In the genomic region with DNA sequence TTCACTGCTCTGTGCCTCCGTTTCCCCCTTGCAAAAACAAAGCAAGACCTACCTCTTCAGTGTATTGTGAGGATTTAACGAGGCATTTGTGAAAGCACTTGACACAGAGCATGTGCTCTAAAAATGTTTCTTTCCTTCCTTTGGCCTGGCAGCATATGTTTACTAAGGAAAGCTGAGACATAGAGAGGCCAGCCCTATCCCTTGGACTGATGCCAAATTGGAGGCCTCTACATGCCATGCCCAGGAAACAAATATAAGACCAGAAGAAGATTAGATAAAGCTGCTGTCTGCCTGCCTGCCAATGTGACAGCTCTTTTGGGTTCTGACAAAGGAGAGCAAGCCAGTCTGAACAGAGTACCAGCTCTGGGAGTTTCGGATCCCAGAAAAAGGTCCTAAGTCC, we compare ENCODE assay signal across 17 cellular contexts. TPM values are rescaled to one million over a fixed set of nuclear protein-coding genes. Genes with fewer than 3 reads are reported as not detected.
DNase-seq lines count a peak whose midpoint lies in the region; ATAC-seq, FAIRE-seq and TF ChIP-seq lines count a peak whose summit lies in the region.
"Had no signal": no experiment of that assay in that cellular context is flagged by ENCODE, and none has a peak within 500 bp of the region (broad histone marks: within the 10 kb centered on the region; RNA-seq: fewer than 3 reads in every experiment).

No MANE protein-coding gene starts in this region.

- no peaks in the 10 kb centered on the region for H3K9me2 ChIP-seq in GM23248 (ENCODE audit: insufficient read depth)

- no peak for FAIRE-seq in RCC 7860 (lab: Jason Lieb, UNC)

- H3K36me3 ChIP-seq in GM23248 (ENCODE audit: low read depth), result no peaks in the 10 kb centered on the region
- H3K36me3 ChIP-seq in cardiac muscle cell, result no peaks in the 10 kb centered on the region
- H3K36me3 ChIP-seq: BLaER1 treated with 17β-estradiol and CSF1 and Interleukin-3, amounts not matched to agents 10 nM and 100 nM; tibial artery had no signal

- in situ Hi-C loops in GM23248 (cut with MboI), result loop anchor here (25.0 kb wide), 1 partner anchor 551 kb away; no protein-coding TSS in a partner anchor

- no peak overlapping the region for H3K27ac Mint-ChIP-seq in stimulated activated naive B cell treated with anti-CD40 and anti-IgM and Interleukin-4, amounts not matched to agents 10 μg/mL and 1 μg/mL and 100 μg/mL, for 72 hours
- H3K27ac Mint-ChIP-seq: progenitor cell of endocrine pancreas had no signal

- 11 to 18% methylated on average over 3 of the region's 3 CpGs for WGBS in GM23248 (ENCODE audit: low coverage in 1 of 2, low lambda C conversion rate in 2 of 2, missing lambda C conversion rate in 2 of 2), 2 experiments

- no peaks in the 10 kb centered on the region for H3K79me2 ChIP-seq in GM23248 (ENCODE audit: insufficient read depth)

- DNase-seq in AG04450 (ENCODE audit: low read depth, low spot score), result no peak
- DNase-seq in GM23248, result peak; percentile 50
- DNase-seq in cardiac muscle cell (ENCODE audit: low read depth in 1 of 2, low spot score in 1 of 2), result peak; percentile 39 to 58
- no peak for DNase-seq in RCC 7860 (ENCODE audit: low spot score)
- DNase-seq in stimulated activated naive B cell treated with anti-CD40 and anti-IgM and Interleukin-4, amounts not matched to agents 10 μg/mL and 1 μg/mL and 100 μg/mL, for 72 hours, result no peak
- DNase-seq: activated T-cell treated with anti-CD3 and anti-CD28 coated beads, Interleukin-2, amount 50 U/mL, for 4 hours; central memory CD4-positive, alpha-beta T cell; NCI-H1694 treated with DMSO at 0.1 percent for 48 hours; tibial artery had no signal

- no peaks in the 10 kb centered on the region for H3K36me3 Mint-ChIP-seq in stimulated activated naive B cell treated with anti-CD40 and anti-IgM and Interleukin-4, amounts not matched to agents 10 μg/mL and 1 μg/mL and 100 μg/mL, for 72 hours

- H4K20me1 ChIP-seq in GM23248 (ENCODE audit: insufficient read depth), result no peaks in the 10 kb centered on the region
- H4K20me1 ChIP-seq: BLaER1 treated with 17β-estradiol and CSF1 and Interleukin-3, amounts not matched to agents 10 nM and 100 nM had no signal

- H3K4me3 Mint-ChIP-seq in stimulated activated naive B cell treated with anti-CD40 and anti-IgM and Interleukin-4, amounts not matched to agents 10 μg/mL and 1 μg/mL and 100 μg/mL, for 72 hours, result no peak overlapping the region
- H3K4me3 Mint-ChIP-seq: activated T-cell treated with anti-CD3 and anti-CD28 coated beads, Interleukin-2, amount 50 U/mL, for 4 hours had no signal

- H3K9me3 ChIP-seq in AG04450 (ENCODE audit: control insufficient read depth, insufficient read depth, low read length) (no peaks in the 10 kb centered on the region), GM23248 (ENCODE audit: low read depth) (no peaks in the 10 kb centered on the region), cardiac muscle cell (ENCODE audit: low read depth) (no peaks in the 10 kb centered on the region)
- H3K9me3 ChIP-seq: BLaER1 treated with 17β-estradiol and CSF1 and Interleukin-3, amounts not matched to agents 10 nM and 100 nM; tibial artery had no signal

- TF ChIP-seq CTCF in AG04450 (IDR thresholded peaks at IDR 0.05; ENCODE audit: low read depth, low read length) (no peak), cardiac muscle cell (IDR thresholded peaks at IDR 0.05; ENCODE audit: low read depth, low read length) (no peak)

- CTCF ChIA-PET in AG04450 (lab: Charles Lee), result interaction anchor here (1.0 to 3.8 kb wide), 4 partner anchors 9 to 57 kb away, joined by 3 to 14 read pairs (median 10); partner anchors contain the start of gene IGBP1

- H3K9ac ChIP-seq in GM23248, result 0 out of 2 replicates have a peak overlapping the region, but pooled peaks have one; percentile 36
- H3K9ac ChIP-seq: BLaER1 treated with 17β-estradiol and CSF1 and Interleukin-3, amounts not matched to agents 10 nM and 100 nM had no signal

- peaks cover 7% of the 10 kb centered on the region; the same call in 1 of the 2 replicates for H3F3A ChIP-seq in GM23248 (ENCODE audit: insufficient read depth)

- H3K27ac ChIP-seq in AG04450 (ENCODE audit: low read depth, low read length), result peak overlapping the region; percentile 47
- H3K27ac ChIP-seq in GM23248, result peak overlapping the region; percentile 71
- no peak overlapping the region for H3K27ac ChIP-seq in cardiac muscle cell
- H3K27ac ChIP-seq: BLaER1 treated with 17β-estradiol and CSF1 and Interleukin-3, amounts not matched to agents 10 nM and 100 nM; RWPE1; tibial artery had no signal

- H3K4me3 ChIP-seq in AG04450 (ENCODE audit: low read depth, low read length), result no peak overlapping the region
- H3K4me3 ChIP-seq in GM23248, result no peak overlapping the region
- H3K4me3 ChIP-seq in cardiac muscle cell, result no peak overlapping the region
- H3K4me3 ChIP-seq: BLaER1 treated with 17β-estradiol and CSF1 and Interleukin-3, amounts not matched to agents 10 nM and 100 nM; lung; tibial artery had no signal

- POLR2A ChIA-PET in AG04450 (lab: Yijun Ruan, JAX), result interaction anchor here (1.4 kb wide), 1 partner anchor 46 kb away, joined by 3 read pairs; no protein-coding TSS in a partner anchor

- peaks cover 0 to 15% of the 10 kb centered on the region in 2 donors for H3K27me3 Mint-ChIP-seq in stimulated activated naive B cell treated with anti-CD40 and anti-IgM and Interleukin-4, amounts not matched to agents 10 μg/mL and 1 μg/mL and 100 μg/mL, for 72 hours

- no peaks in the 10 kb centered on the region for H3K9me3 Mint-ChIP-seq in stimulated activated naive B cell treated with anti-CD40 and anti-IgM and Interleukin-4, amounts not matched to agents 10 μg/mL and 1 μg/mL and 100 μg/mL, for 72 hours
- H3K9me3 Mint-ChIP-seq: activated T-cell treated with anti-CD3 and anti-CD28 coated beads, Interleukin-2, amount 50 U/mL, for 4 hours had no signal

- ATAC-seq in SK-N-SH treated with all-trans-retinoic acid at 6 μM for 48 hours (peak; percentile 58), GM21528 (IDR thresholded peaks at IDR 0.05; ENCODE audit: low FRiP score, unreplicated experiment) (no peak), GM19035 (IDR thresholded peaks at IDR 0.05; ENCODE audit: unreplicated experiment) (no peak)
- ATAC-seq in stimulated activated naive B cell treated with anti-CD40 and anti-IgM and Interleukin-4, amounts not matched to agents 10 μg/mL and 1 μg/mL and 100 μg/mL, for 72 hours (replicated peaks), result no peak
- ATAC-seq: activated T-cell treated with anti-CD3 and anti-CD28 coated beads, Interleukin-2, amount 50 U/mL, for 4 hours had no signal

- H2AFZ ChIP-seq in GM23248, result peak overlapping the region; percentile 82

- H3K4me2 ChIP-seq in GM23248 (ENCODE audit: unreplicated experiment), result no peak overlapping the region
- H3K4me2 ChIP-seq: BLaER1 treated with 17β-estradiol and CSF1 and Interleukin-3, amounts not matched to agents 10 nM and 100 nM had no signal

- peaks cover 22% of the 10 kb centered on the region for H3K4me1 ChIP-seq in GM23248 (ENCODE audit: insufficient read depth)
- no peaks in the 10 kb centered on the region for H3K4me1 ChIP-seq in cardiac muscle cell (ENCODE audit: low read depth)
- H3K4me1 ChIP-seq: tibial artery had no signal

- H3K27me3 ChIP-seq in AG04450 (ENCODE audit: control insufficient read depth, insufficient read depth, low read length), result no peaks in the 10 kb centered on the region
- no peaks in the 10 kb centered on the region for H3K27me3 ChIP-seq in GM23248 (replicated peaks; ENCODE audit: insufficient read depth)
- no peaks in the 10 kb centered on the region for H3K27me3 ChIP-seq in cardiac muscle cell
- H3K27me3 ChIP-seq: tibial artery had no signal

- H3K4me1 Mint-ChIP-seq in stimulated activated naive B cell treated with anti-CD40 and anti-IgM and Interleukin-4, amounts not matched to agents 10 μg/mL and 1 μg/mL and 100 μg/mL, for 72 hours, result no peaks in the 10 kb centered on the region

TF ChIP-seq in SK-N-SH treated with all-trans-retinoic acid at 6 μM for 48 hours, 23 proteins besides CTCF, POLR2A, EP300 and RAD21 (continues in another document):
- no peak for TF ChIP-seq ZFP30 (CRISPR knock-in tag; IDR thresholded peaks at IDR 0.05)
- no peak for TF ChIP-seq ISL1 (CRISPR knock-in tag; IDR thresholded peaks at IDR 0.05)
- TF ChIP-seq RARB (CRISPR knock-in tag; IDR thresholded peaks at IDR 0.05), result no peak
- TF ChIP-seq CSDC2 (CRISPR knock-in tag; IDR thresholded peaks at IDR 0.05), result no peak
- TF ChIP-seq PATZ1 (CRISPR knock-in tag; IDR thresholded peaks at IDR 0.05; ENCODE audit: borderline replicate concordance), result no peak

RNA-seq across cellular contexts. Expression of gene OTUD6A, which starts 25.6 kb away (rescaled TPM):
- polyA plus RNA-seq in AG04450 (2011; rRNA removed), result not detected in 2 replicates
- polyA minus RNA-seq in AG04450 (2011; rRNA and poly(A)+ RNA removed), result not detected in 2 replicates
- not detected in 2 replicates for total RNA-seq in GM23248 (2014; rRNA removed; shearing (Covaris generic))
- not detected in 2 replicates for polyA plus RNA-seq in GM23248 (2016; fragmentation: Nextera tagmentation; extraction: Ambion mirVana)
- total RNA-seq in cardiac muscle cell, result not detected in 2 replicates
- polyA plus RNA-seq in cardiac muscle cell, result not detected in 2 replicates
- total RNA-seq: activated T-cell treated with anti-CD3 and anti-CD28 coated beads, Interleukin-2, amount 50 U/mL, for 4 hours; glomerular endothelial cell; lung; progenitor cell of endocrine pancreas had no signal
- polyA plus RNA-seq: lung had no signal

RNA-seq across cellular contexts. Expression of gene AWAT2, which starts 38.1 kb away (rescaled TPM):
- polyA plus RNA-seq in AG04450 (2011; rRNA removed) (not detected in 2 replicates), GM23248 (2016; fragmentation: Nextera tagmentation; extraction: Ambion mirVana) (not detected in 2 replicates), cardiac muscle cell (not detected in 2 replicates)
- polyA minus RNA-seq in AG04450 (2011; rRNA and poly(A)+ RNA removed), result not detected in 2 replicates
- total RNA-seq in GM23248 (2014; rRNA removed; shearing (Covaris generic)), result not detected in 2 replicates
- total RNA-seq in cardiac muscle cell, result not detected in 2 replicates
- total RNA-seq: activated T-cell treated with anti-CD3 and anti-CD28 coated beads, Interleukin-2, amount 50 U/mL, for 4 hours; glomerular endothelial cell; lung; progenitor cell of endocrine pancreas had no signal

RNA-seq across cellular contexts. Expression of gene IGBP1, which starts 45.4 kb away (rescaled TPM):
- polyA plus RNA-seq in AG04450 (2011; rRNA removed), result 96.1 and 118 TPM in 2 replicates
- 46.3 and 50.9 TPM in 2 replicates for polyA minus RNA-seq in AG04450 (2011; rRNA and poly(A)+ RNA removed)
- 57.3 and 59.1 TPM in 2 replicates for total RNA-seq in GM23248 (2014; rRNA removed; shearing (Covaris generic))
- polyA plus RNA-seq in GM23248 (2016; fragmentation: Nextera tagmentation; extraction: Ambion mirVana), result 31.8 and 33.6 TPM in 2 replicates
- 49.3 and 78.5 TPM in 2 replicates for total RNA-seq in cardiac muscle cell
- 27.6 and 36.1 TPM in 2 replicates for polyA plus RNA-seq in cardiac muscle cell

Comparison
In these comparisons a context has a peak if more than half of its experiments do, and no peak if none do; other contexts are left out.
1. DNase-seq: peak in GM23248 (single experiment) and cardiac muscle cell (2 of 2); none in AG04450 (single experiment), RCC 7860 (single experiment) and stimulated activated naive B cell treated with anti-CD40 and anti-IgM and Interleukin-4, amounts not matched to agents 10 μg/mL and 1 μg/mL and 100 μg/mL, for 72 hours (single experiment).